In genomic region chr19:41863209-41863931, GRCh38 we compare ENCODE assay signal across 8 cellular contexts. TPM values are rescaled to one million over a fixed set of nuclear protein-coding genes. Genes with fewer than 3 reads are reported as not detected.
DNase-seq lines count a peak whose midpoint lies in the region; ATAC-seq and TF ChIP-seq lines count a peak whose summit lies in the region.
"Had no signal": no experiment of that assay in that cellular context is flagged by ENCODE, and none has a peak within 500 bp of the region (broad histone marks: within the 10 kb centered on the region; RNA-seq: fewer than 3 reads in every experiment).

No MANE protein-coding gene starts in this region.

- CTCF ChIA-PET in activated CD4-positive, alpha-beta T cell treated with anti-CD3 and anti-CD28 coated beads, Interleukin-2, amount 10 ng/mL, durations not matched to agents 7 days and 5 days (lab: Charles Lee) = interaction anchor here (1.0 to 2.6 kb wide), 4 partner anchors 10 to 94 kb away, joined by 3 to 14 read pairs (median 4); no protein-coding TSS in a partner anchor
- CTCF ChIA-PET in activated CD8-positive, alpha-beta T cell treated with anti-CD3 and anti-CD28 coated beads for 36 hours (lab: Charles Lee) = interaction anchor here (0.9 to 3.3 kb wide), 5 partner anchors 10 to 93 kb away, joined by 3 to 13 read pairs (median 4); no protein-coding TSS in a partner anchor

- no peak for ATAC-seq in activated CD8-positive, alpha-beta T cell treated with anti-CD3 and anti-CD28 coated beads for 36 hours

- H3K9me3 Mint-ChIP-seq in activated CD4-positive, alpha-beta T cell treated with anti-CD3 and anti-CD28 coated beads, Interleukin-2, amount 10 ng/mL, durations not matched to agents 7 days and 5 days = no peaks in the 10 kb centered on the region
- no peaks in the 10 kb centered on the region for H3K9me3 Mint-ChIP-seq in activated CD8-positive, alpha-beta T cell treated with anti-CD3 and anti-CD28 coated beads for 36 hours
- no peaks in the 10 kb centered on the region for H3K9me3 Mint-ChIP-seq in progenitor cell of endocrine pancreas (ENCODE audit: low read depth)

- peak overlapping the region; percentile 79 for H3K4me3 Mint-ChIP-seq in activated CD4-positive, alpha-beta T cell treated with anti-CD3 and anti-CD28 coated beads, Interleukin-2, amount 10 ng/mL, durations not matched to agents 7 days and 5 days
- peak overlapping the region; percentile 83 for H3K4me3 Mint-ChIP-seq in activated CD8-positive, alpha-beta T cell treated with anti-CD3 and anti-CD28 coated beads for 36 hours
- no peak overlapping the region for H3K4me3 Mint-ChIP-seq in progenitor cell of endocrine pancreas (ENCODE audit: low read depth)

- no peak for DNase-seq in activated CD4-positive, alpha-beta T cell treated with anti-CD3 and anti-CD28 coated beads, Interleukin-2, amount 10 ng/mL, durations not matched to agents 7 days and 5 days
- DNase-seq in activated CD4-positive, alpha-beta T cell treated with anti-CD3 and anti-CD28 coated beads for 4 hours = no peak
- DNase-seq in activated CD8-positive, alpha-beta T cell treated with anti-CD3 and anti-CD28 coated beads for 36 hours = no peak
- DNase-seq in progenitor cell of endocrine pancreas (ENCODE audit: low spot score, unreplicated experiment) (no peak), OCI-M1 (lab: John Stamatoyannopoulos, UW) (no peak)
- DNase-seq in stimulated activated CD4-positive, alpha-beta T cell treated with anti-CD3 and anti-CD28 coated beads, Interleukin-2, amount 100 ng/mL, for 24 hours = no peak
- DNase-seq: NCI-H82 had no signal

- POLR2A ChIA-PET in activated CD4-positive, alpha-beta T cell treated with anti-CD3 and anti-CD28 coated beads, Interleukin-2, amount 10 ng/mL, durations not matched to agents 7 days and 5 days (lab: Charles Lee) = interaction anchor here (0.5 to 0.6 kb wide), 2 partner anchors 8 to 11 kb away, joined by 3 to 9 read pairs; no protein-coding TSS in a partner anchor
- POLR2A ChIA-PET in activated CD8-positive, alpha-beta T cell treated with anti-CD3 and anti-CD28 coated beads for 36 hours (lab: Charles Lee) = interaction anchor here (0.9 to 7.5 kb wide), 14 partner anchors 8 to 95 kb away, joined by 3 to 169 read pairs (median 5); partner anchors contain the start of genes CD79A and RABAC1

- intact Hi-C loops in activated CD8-positive, alpha-beta T cell treated with anti-CD3 and anti-CD28 coated beads for 36 hours (cut with micrococcal nuclease) = no loop called here

- peaks cover 63% of the 10 kb centered on the region for H3K4me1 Mint-ChIP-seq in activated CD4-positive, alpha-beta T cell treated with anti-CD3 and anti-CD28 coated beads, Interleukin-2, amount 10 ng/mL, durations not matched to agents 7 days and 5 days
- H3K4me1 Mint-ChIP-seq in activated CD8-positive, alpha-beta T cell treated with anti-CD3 and anti-CD28 coated beads for 36 hours (ENCODE audit: low read depth) = peaks cover 65% of the 10 kb centered on the region
- H3K4me1 Mint-ChIP-seq in progenitor cell of endocrine pancreas (ENCODE audit: low read depth) = peaks cover 36% of the 10 kb centered on the region

- TF ChIP-seq CTCF in activated CD8-positive, alpha-beta T cell treated with anti-CD3 and anti-CD28 coated beads for 36 hours (IDR thresholded peaks at IDR 0.05) = no peak
- TF ChIP-seq CTCF in progenitor cell of endocrine pancreas (IDR thresholded peaks at IDR 0.05; ENCODE audit: unreplicated experiment) = no peak

- H3K27me3 Mint-ChIP-seq in activated CD4-positive, alpha-beta T cell treated with anti-CD3 and anti-CD28 coated beads, Interleukin-2, amount 10 ng/mL, durations not matched to agents 7 days and 5 days = no peaks in the 10 kb centered on the region
- H3K27me3 Mint-ChIP-seq in activated CD8-positive, alpha-beta T cell treated with anti-CD3 and anti-CD28 coated beads for 36 hours = no peaks in the 10 kb centered on the region
- no peaks in the 10 kb centered on the region for H3K27me3 Mint-ChIP-seq in progenitor cell of endocrine pancreas

- peaks cover 62% of the 10 kb centered on the region for H3K36me3 Mint-ChIP-seq in activated CD4-positive, alpha-beta T cell treated with anti-CD3 and anti-CD28 coated beads, Interleukin-2, amount 10 ng/mL, durations not matched to agents 7 days and 5 days (ENCODE audit: low read depth)
- H3K36me3 Mint-ChIP-seq in activated CD8-positive, alpha-beta T cell treated with anti-CD3 and anti-CD28 coated beads for 36 hours (ENCODE audit: low read depth) = peaks cover 66% of the 10 kb centered on the region
- H3K36me3 Mint-ChIP-seq in progenitor cell of endocrine pancreas (ENCODE audit: insufficient read depth) = peaks cover 39% of the 10 kb centered on the region

- peak overlapping the region; percentile 37 for H3K27ac Mint-ChIP-seq in activated CD4-positive, alpha-beta T cell treated with anti-CD3 and anti-CD28 coated beads, Interleukin-2, amount 10 ng/mL, durations not matched to agents 7 days and 5 days
- peak overlapping the region; percentile 94 for H3K27ac Mint-ChIP-seq in activated CD8-positive, alpha-beta T cell treated with anti-CD3 and anti-CD28 coated beads for 36 hours
- peak overlapping the region; percentile 84 for H3K27ac Mint-ChIP-seq in progenitor cell of endocrine pancreas

RNA-seq across cellular contexts. Expression of gene RPS19, which starts 3.3 kb away (rescaled TPM):
- total RNA-seq in activated CD4-positive, alpha-beta T cell treated with anti-CD3 and anti-CD28 coated beads, Interleukin-2, amount 10 ng/mL, durations not matched to agents 7 days and 5 days = 1,000 to 10,000 TPM; 2,679 to 3,011 TPM
- total RNA-seq in activated CD8-positive, alpha-beta T cell treated with anti-CD3 and anti-CD28 coated beads for 36 hours = 1,000 to 10,000 TPM; 3,454 to 3,479 TPM
- 2,232 and 2,439 TPM in 2 replicates for total RNA-seq in progenitor cell of endocrine pancreas

RNA-seq across cellular contexts. Expression of gene CD79A, which starts 13.7 kb away (rescaled TPM):
- total RNA-seq in activated CD4-positive, alpha-beta T cell treated with anti-CD3 and anti-CD28 coated beads, Interleukin-2, amount 10 ng/mL, durations not matched to agents 7 days and 5 days = 1 to 10 TPM; 2.9 to 4.7 TPM
- total RNA-seq in activated CD8-positive, alpha-beta T cell treated with anti-CD3 and anti-CD28 coated beads for 36 hours = 10 to 100 TPM; 19.3 to 21.0 TPM
- 0.36 and 0.78 TPM in 2 replicates for total RNA-seq in progenitor cell of endocrine pancreas
- total RNA-seq: ascending aorta had no signal

RNA-seq across cellular contexts. Expression of gene DMRTC2, which starts 18.5 kb away (rescaled TPM):
- not detected for total RNA-seq in activated CD4-positive, alpha-beta T cell treated with anti-CD3 and anti-CD28 coated beads, Interleukin-2, amount 10 ng/mL, durations not matched to agents 7 days and 5 days
- not detected for total RNA-seq in activated CD8-positive, alpha-beta T cell treated with anti-CD3 and anti-CD28 coated beads for 36 hours
- not detected in 2 replicates for total RNA-seq in progenitor cell of endocrine pancreas
- total RNA-seq: ascending aorta had no signal

RNA-seq across cellular contexts. Expression of gene LYPD4, which starts 18.9 kb away (rescaled TPM):
- not detected for total RNA-seq in activated CD4-positive, alpha-beta T cell treated with anti-CD3 and anti-CD28 coated beads, Interleukin-2, amount 10 ng/mL, durations not matched to agents 7 days and 5 days
- total RNA-seq in activated CD8-positive, alpha-beta T cell treated with anti-CD3 and anti-CD28 coated beads for 36 hours = not detected
- not detected in 2 replicates for total RNA-seq in progenitor cell of endocrine pancreas
- total RNA-seq: ascending aorta had no signal

RNA-seq across cellular contexts. Expression of gene ARHGEF1, which starts 19.6 kb away (rescaled TPM):
- 100 to 1,000 TPM; 663 to 761 TPM for total RNA-seq in activated CD4-positive, alpha-beta T cell treated with anti-CD3 and anti-CD28 coated beads, Interleukin-2, amount 10 ng/mL, durations not matched to agents 7 days and 5 days
- 100 to 1,000 TPM; 307 to 308 TPM for total RNA-seq in activated CD8-positive, alpha-beta T cell treated with anti-CD3 and anti-CD28 coated beads for 36 hours
- 109 and 112 TPM in 2 replicates for total RNA-seq in progenitor cell of endocrine pancreas

Comparison
In these comparisons a context has a peak if more than half of its experiments do, and no peak if none do; other contexts are left out.
1. H3K27ac Mint-ChIP-seq: peak in every context shown above with its lines; median percentile 94 in activated CD8-positive, alpha-beta T cell treated with anti-CD3 and anti-CD28 coated beads for 36 hours; 84 in progenitor cell of endocrine pancreas; 37 in activated CD4-positive, alpha-beta T cell treated with anti-CD3 and anti-CD28 coated beads, Interleukin-2, amount 10 ng/mL, durations not matched to agents 7 days and 5 days.